In the genomic region with DNA sequence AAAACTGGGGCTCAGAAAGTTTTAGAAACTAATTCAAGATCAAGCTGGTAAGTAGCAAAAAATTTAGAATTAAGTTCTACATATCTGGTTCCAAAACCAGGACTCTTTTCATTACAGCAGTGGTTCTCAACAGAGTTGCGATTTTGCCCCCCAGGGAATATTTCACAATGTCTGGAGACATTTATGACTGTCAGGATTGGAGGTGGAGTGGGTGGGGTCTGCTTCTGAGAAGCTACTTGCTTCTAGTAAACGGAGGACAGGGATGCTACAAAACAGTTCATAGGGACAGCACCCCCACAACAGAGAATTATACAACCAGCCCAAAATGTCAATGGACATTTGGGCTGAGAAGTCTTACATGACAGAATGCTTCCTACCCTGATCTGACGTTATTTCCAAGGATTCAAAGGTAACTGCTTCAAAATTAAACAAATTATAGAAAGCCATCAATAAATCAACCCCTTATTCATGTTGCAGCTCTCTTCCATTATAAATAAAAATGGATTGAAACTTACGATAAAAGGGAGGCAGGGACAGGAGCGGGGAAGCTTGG, we compare ENCODE assay signal across 8 cellular contexts. TPM values are rescaled to one million over a fixed set of nuclear protein-coding genes. Genes with fewer than 3 reads are reported as not detected.
DNase-seq lines count a peak whose midpoint lies in the region; ATAC-seq and TF ChIP-seq lines count a peak whose summit lies in the region.

No MANE protein-coding gene starts in this region.

- H3K27me3 ChIP-seq in colonic mucosa (no peaks in the 10 kb centered on the region), muscle layer of duodenum (ENCODE audit: low read depth, low read length) (no peaks in the 10 kb centered on the region)

- H3K4me1 ChIP-seq in colonic mucosa = no peaks in the 10 kb centered on the region
- peaks cover 7 to 12% of the 10 kb centered on the region in 2 donors for H3K4me1 ChIP-seq in muscle layer of duodenum (ENCODE audit: control insufficient read depth in 1 of 2, insufficient read depth in 2 of 2, low read length in 2 of 2)

- CTCF ChIA-PET in Calu3 (lab: Charles Lee) = interaction anchor here (1.4 kb wide), 1 partner anchor 195 kb away, joined by 5 read pairs; no protein-coding TSS in a partner anchor

- no peaks in the 10 kb centered on the region for H3K4me1 Mint-ChIP-seq in Calu3 (ENCODE audit: low read depth, unreplicated experiment)

- ATAC-seq in GM18868 (IDR thresholded peaks at IDR 0.05; ENCODE audit: unreplicated experiment) (no peak), HG03442 (IDR thresholded peaks at IDR 0.05; ENCODE audit: unreplicated experiment) (no peak), HG02870 (IDR thresholded peaks at IDR 0.05; ENCODE audit: unreplicated experiment) (no peak)

- TF ChIP-seq CTCF in Calu3 (IDR thresholded peaks at IDR 0.05; ENCODE audit: unreplicated experiment) = no peak
- TF ChIP-seq CTCF in colonic mucosa (IDR thresholded peaks at IDR 0.05) = no peak

- no peak overlapping the region for H3K27ac Mint-ChIP-seq in Calu3 (ENCODE audit: unreplicated experiment)

- H3K9me3 ChIP-seq in colonic mucosa (no peaks in the 10 kb centered on the region), muscle layer of duodenum (ENCODE audit: control insufficient read depth in 1 of 2, low read length in 2 of 2) (no peaks in the 10 kb centered on the region)

- H3K27me3 Mint-ChIP-seq in Calu3 (ENCODE audit: unreplicated experiment) = no peaks in the 10 kb centered on the region

- intact Hi-C loops in Calu3 (cut with micrococcal nuclease; ENCODE audit: unreplicated experiment) = no loop called here
- intact Hi-C loops in colonic mucosa (cut with DNase I) = loop anchor here (5.0 to 10.0 kb wide), 3 partner anchors 197 to 440 kb away; no protein-coding TSS in a partner anchor

- H3K9ac ChIP-seq in colonic mucosa (ENCODE audit: low read depth in 2 of 2, low read length in 2 of 2) = peak overlapping the region; percentile 68 to 87

- H3K4me3 Mint-ChIP-seq in Calu3 (ENCODE audit: low read depth, unreplicated experiment) = peak overlapping the region; percentile 94

- peaks cover 19% of the 10 kb centered on the region for H3K36me3 Mint-ChIP-seq in Calu3 (ENCODE audit: insufficient read depth, unreplicated experiment)

- H3K4me3 ChIP-seq in colonic mucosa (peak overlapping the region; percentile 96), muscle layer of duodenum (ENCODE audit: low read depth in 1 of 2, low read length in 2 of 2) (peak overlapping the region; percentile 97 to 98)

- no peaks in the 10 kb centered on the region for H3K9me3 Mint-ChIP-seq in Calu3 (ENCODE audit: low read depth, unreplicated experiment)

- no TSS peak for BruUV-seq in Calu3 (replicated peaks; lab: Mats Ljungman, UMichigan)

- H3K36me3 ChIP-seq in colonic mucosa (no peaks in the 10 kb centered on the region), muscle layer of duodenum (ENCODE audit: control insufficient read depth in 1 of 2, insufficient read depth in 2 of 2, low read length in 2 of 2) (no peaks in the 10 kb centered on the region)

- DNase-seq in Calu3 (no peak), NAMALWA (ENCODE audit: low spot score) (peak; percentile 9), colonic mucosa (peak; percentile 35), NCI-H1105 (lab: John Stamatoyannopoulos, UW) (no peak)

- H3K27ac ChIP-seq in colonic mucosa (peak overlapping the region; percentile 67), muscle layer of duodenum (ENCODE audit: low read length) (peak overlapping the region; percentile 76)

RNA-seq across cellular contexts. Expression of a gene that starts 0.7 kb away (rescaled TPM):
- total RNA-seq in Calu3 (2022) = 7.1 and 8.1 TPM in 2 replicates
- 1 to 10 TPM; 3.9 to 5.3 TPM for total RNA-seq in colonic mucosa

Comparison
In these comparisons a context has a peak if more than half of its experiments do, and no peak if none do; other contexts are left out.
1. DNase-seq: peak in NAMALWA (single experiment) and colonic mucosa (single experiment); none in Calu3 (single experiment) and NCI-H1105 (single experiment).